ENCODE assay signal across 1 cellular context in the genomic region with DNA sequence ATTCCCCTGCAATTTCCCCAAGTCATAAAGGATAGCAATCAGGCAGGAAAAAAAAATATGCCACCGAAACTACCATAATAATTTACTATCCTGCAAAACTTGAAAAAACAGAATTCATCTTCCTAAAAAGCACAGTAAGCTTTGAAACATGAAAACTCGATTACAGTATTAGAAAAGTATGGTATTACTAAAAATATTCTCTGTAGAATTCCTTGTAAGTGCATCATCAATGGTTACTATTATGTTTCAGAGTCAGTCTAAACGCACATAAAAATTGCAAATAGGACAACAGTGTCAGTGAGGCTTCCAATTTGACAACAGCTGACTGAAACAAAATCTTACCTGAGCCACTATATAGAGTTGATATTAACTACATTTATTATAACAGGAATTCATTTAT.
TF ChIP-seq lines count a peak whose summit lies in the region.

No MANE protein-coding gene starts in this region.

TF ChIP-seq in GM23338, 12 proteins besides CTCF, POLR2A, EP300 and RAD21 (continued from another document):
- TF ChIP-seq, protein P1, sequence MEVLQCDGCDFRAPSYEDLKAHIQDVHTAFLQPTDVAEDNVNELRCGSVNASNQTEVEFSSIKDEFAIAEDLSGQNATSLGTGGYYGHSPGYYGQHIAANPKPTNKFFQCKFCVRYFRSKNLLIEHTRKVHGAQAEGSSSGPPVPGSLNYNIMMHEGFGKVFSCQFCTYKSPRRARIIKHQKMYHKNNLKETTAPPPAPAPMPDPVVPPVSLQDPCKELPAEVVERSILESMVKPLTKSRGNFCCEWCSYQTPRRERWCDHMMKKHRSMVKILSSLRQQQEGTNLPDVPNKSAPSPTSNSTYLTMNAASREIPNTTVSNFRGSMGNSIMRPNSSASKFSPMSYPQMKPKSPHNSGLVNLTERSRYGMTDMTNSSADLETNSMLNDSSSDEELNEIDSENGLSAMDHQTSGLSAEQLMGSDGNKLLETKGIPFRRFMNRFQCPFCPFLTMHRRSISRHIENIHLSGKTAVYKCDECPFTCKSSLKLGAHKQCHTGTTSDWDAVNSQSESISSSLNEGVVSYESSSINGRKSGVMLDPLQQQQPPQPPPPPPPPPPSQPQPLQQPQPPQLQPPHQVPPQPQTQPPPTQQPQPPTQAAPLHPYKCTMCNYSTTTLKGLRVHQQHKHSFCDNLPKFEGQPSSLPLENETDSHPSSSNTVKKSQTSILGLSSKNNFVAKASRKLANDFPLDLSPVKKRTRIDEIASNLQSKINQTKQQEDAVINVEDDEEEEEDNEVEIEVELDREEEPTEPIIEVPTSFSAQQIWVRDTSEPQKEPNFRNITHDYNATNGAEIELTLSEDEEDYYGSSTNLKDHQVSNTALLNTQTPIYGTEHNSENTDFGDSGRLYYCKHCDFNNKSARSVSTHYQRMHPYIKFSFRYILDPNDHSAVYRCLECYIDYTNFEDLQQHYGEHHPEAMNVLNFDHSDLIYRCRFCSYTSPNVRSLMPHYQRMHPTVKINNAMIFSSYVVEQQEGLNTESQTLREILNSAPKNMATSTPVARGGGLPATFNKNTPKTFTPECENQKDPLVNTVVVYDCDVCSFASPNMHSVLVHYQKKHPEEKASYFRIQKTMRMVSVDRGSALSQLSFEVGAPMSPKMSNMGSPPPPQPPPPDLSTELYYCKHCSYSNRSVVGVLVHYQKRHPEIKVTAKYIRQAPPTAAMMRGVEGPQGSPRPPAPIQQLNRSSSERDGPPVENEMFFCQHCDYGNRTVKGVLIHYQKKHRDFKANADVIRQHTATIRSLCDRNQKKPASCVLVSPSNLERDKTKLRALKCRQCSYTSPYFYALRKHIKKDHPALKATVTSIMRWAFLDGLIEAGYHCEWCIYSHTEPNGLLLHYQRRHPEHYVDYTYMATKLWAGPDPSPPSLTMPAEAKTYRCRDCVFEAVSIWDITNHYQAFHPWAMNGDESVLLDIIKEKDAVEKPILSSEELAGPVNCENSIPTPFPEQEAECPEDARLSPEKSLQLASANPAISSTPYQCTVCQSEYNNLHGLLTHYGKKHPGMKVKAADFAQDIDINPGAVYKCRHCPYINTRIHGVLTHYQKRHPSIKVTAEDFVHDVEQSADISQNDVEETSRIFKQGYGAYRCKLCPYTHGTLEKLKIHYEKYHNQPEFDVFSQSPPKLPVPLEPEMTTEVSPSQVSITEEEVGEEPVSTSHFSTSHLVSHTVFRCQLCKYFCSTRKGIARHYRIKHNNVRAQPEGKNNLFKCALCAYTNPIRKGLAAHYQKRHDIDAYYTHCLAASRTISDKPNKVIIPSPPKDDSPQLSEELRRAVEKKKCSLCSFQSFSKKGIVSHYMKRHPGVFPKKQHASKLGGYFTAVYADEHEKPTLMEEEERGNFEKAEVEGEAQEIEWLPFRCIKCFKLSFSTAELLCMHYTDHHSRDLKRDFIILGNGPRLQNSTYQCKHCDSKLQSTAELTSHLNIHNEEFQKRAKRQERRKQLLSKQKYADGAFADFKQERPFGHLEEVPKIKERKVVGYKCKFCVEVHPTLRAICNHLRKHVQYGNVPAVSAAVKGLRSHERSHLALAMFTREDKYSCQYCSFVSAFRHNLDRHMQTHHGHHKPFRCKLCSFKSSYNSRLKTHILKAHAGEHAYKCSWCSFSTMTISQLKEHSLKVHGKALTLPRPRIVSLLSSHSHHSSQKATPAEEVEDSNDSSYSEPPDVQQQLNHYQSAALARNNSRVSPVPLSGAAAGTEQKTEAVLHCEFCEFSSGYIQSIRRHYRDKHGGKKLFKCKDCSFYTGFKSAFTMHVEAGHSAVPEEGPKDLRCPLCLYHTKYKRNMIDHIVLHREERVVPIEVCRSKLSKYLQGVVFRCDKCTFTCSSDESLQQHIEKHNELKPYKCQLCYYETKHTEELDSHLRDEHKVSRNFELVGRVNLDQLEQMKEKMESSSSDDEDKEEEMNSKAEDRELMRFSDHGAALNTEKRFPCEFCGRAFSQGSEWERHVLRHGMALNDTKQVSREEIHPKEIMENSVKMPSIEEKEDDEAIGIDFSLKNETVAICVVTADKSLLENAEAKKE (CRISPR knock-in tag; IDR thresholded peaks at IDR 0.05), result no peak
- TF ChIP-seq ZNF114 (CRISPR knock-in tag; IDR thresholded peaks at IDR 0.05), result no peak
